Comparison of ENCODE assay signal across 25 cellular contexts in the genomic region with DNA sequence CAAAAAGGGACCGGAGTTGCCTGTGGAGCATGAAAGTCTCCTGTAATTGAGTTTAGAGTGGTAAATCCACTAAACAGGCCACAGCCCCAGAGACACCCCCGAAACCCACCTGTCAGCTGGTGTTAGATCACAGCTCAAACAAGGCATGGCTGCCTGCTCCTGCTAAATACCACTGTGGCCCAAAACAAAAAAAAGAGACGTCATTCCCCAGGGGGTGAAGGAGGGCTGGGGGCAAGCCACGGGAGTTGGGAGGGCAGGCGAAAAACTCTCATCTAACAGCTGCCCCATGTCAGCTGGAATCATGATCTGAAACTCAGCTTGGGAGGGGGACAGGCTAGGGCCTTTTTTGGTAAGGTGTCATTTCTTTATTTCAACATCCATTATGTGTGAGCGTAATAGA.
"Had no signal": no experiment of that assay in that cellular context is flagged by ENCODE, and none has a peak within 500 bp of the region (broad histone marks: within the 10 kb centered on the region; RNA-seq: fewer than 3 reads in every experiment).

No MANE protein-coding gene starts in this region.

- DNase-seq: naive thymus-derived CD4-positive, alpha-beta T cell; natural killer cell; nucleus accumbens; pancreas; right cardiac atrium; right lobe of liver; sigmoid colon; small intestine; stimulated activated CD4-positive, alpha-beta T cell treated with anti-CD3 and anti-CD28 coated beads, Interleukin-15, amount 100 ng/mL, for 24 hours; stimulated activated CD4-positive, alpha-beta T cell treated with anti-CD3 and anti-CD28 coated beads, Interleukin-2, amount 100 ng/mL, for 24 hours; stimulated activated CD4-positive, alpha-beta T cell treated with anti-CD3 and anti-CD28 coated beads, Interleukin-2, amount 100 ng/mL, for 48 hours; stimulated activated CD4-positive, alpha-beta T cell treated with anti-CD3 and anti-CD28 coated beads, Interleukin-4, amount 100 ng/mL, for 24 hours; stimulated activated naive CD4-positive, alpha-beta T cell treated with Interleukin-2 at 50 U/mL for 16 hours; stomach; thyroid gland; trophoblast cell; upper lobe of left lung had no signal

- H3K4me3 Mint-ChIP-seq: naive thymus-derived CD4-positive, alpha-beta T cell; natural killer cell; nephron; stimulated activated effector memory CD8-positive, alpha-beta T cell treated with anti-CD3 and anti-CD28 coated beads, Interleukin-12 subunit alpha, Interleukin-12 subunit beta, amount 100 ng/mL, for 72 hours; stimulated activated naive CD8-positive, alpha-beta T cell treated with anti-CD3 and anti-CD28 coated beads, Interleukin-15, Interleukin-2, amounts not matched to agents 100 ng/mL and 50 ng/mL, for 24 hours had no signal

- H3K9me3 Mint-ChIP-seq: naive thymus-derived CD4-positive, alpha-beta T cell; natural killer cell; nephron; stimulated activated effector memory CD8-positive, alpha-beta T cell treated with anti-CD3 and anti-CD28 coated beads, Interleukin-12 subunit alpha, Interleukin-12 subunit beta, amount 100 ng/mL, for 72 hours; stimulated activated naive CD8-positive, alpha-beta T cell treated with anti-CD3 and anti-CD28 coated beads, Interleukin-15, Interleukin-2, amounts not matched to agents 100 ng/mL and 50 ng/mL, for 24 hours had no signal

- H3K36me3 ChIP-seq: neutrophil, pancreas, prostate gland, right lobe of liver, sigmoid colon, stomach, thoracic aorta, thyroid gland, tibial nerve, upper lobe of left lung, vagina had no signal

- H3K4me3 ChIP-seq: pancreas, prostate gland, right lobe of liver, sigmoid colon, stomach, thoracic aorta, thyroid gland, tibial nerve, upper lobe of left lung, vagina had no signal

- H3K36me3 Mint-ChIP-seq: naive thymus-derived CD4-positive, alpha-beta T cell; natural killer cell; stimulated activated effector memory CD8-positive, alpha-beta T cell treated with anti-CD3 and anti-CD28 coated beads, Interleukin-12 subunit alpha, Interleukin-12 subunit beta, amount 100 ng/mL, for 72 hours had no signal

- H3K4me1 ChIP-seq: prostate gland, right lobe of liver, sigmoid colon, stomach, thyroid gland, tibial nerve, upper lobe of left lung, vagina had no signal

- H3K27ac Mint-ChIP-seq: naive thymus-derived CD4-positive, alpha-beta T cell; natural killer cell; nephron; stimulated activated effector memory CD8-positive, alpha-beta T cell treated with anti-CD3 and anti-CD28 coated beads, Interleukin-12 subunit alpha, Interleukin-12 subunit beta, amount 100 ng/mL, for 72 hours; stimulated activated naive CD8-positive, alpha-beta T cell treated with anti-CD3 and anti-CD28 coated beads, Interleukin-15, Interleukin-2, amounts not matched to agents 100 ng/mL and 50 ng/mL, for 24 hours had no signal

- ATAC-seq: naive thymus-derived CD4-positive, alpha-beta T cell; natural killer cell; pancreas; right cardiac atrium; right lobe of liver; stimulated activated effector memory CD8-positive, alpha-beta T cell treated with anti-CD3 and anti-CD28 coated beads, Interleukin-12 subunit alpha, Interleukin-12 subunit beta, amount 100 ng/mL, for 72 hours had no signal

- H3K27ac ChIP-seq: neutrophil, pancreas, prostate gland, right lobe of liver, sigmoid colon, stomach, thoracic aorta, thyroid gland, tibial nerve, upper lobe of left lung, vagina had no signal

- H3K27me3 Mint-ChIP-seq: stimulated activated naive CD8-positive, alpha-beta T cell treated with anti-CD3 and anti-CD28 coated beads, Interleukin-15, Interleukin-2, amounts not matched to agents 100 ng/mL and 50 ng/mL, for 24 hours had no signal

- H3K9me3 ChIP-seq: neutrophil, pancreas, prostate gland, right lobe of liver, sigmoid colon, stomach, thoracic aorta, thyroid gland, tibial nerve, upper lobe of left lung, vagina had no signal

- H3K4me1 Mint-ChIP-seq: naive thymus-derived CD4-positive, alpha-beta T cell; natural killer cell; stimulated activated effector memory CD8-positive, alpha-beta T cell treated with anti-CD3 and anti-CD28 coated beads, Interleukin-12 subunit alpha, Interleukin-12 subunit beta, amount 100 ng/mL, for 72 hours had no signal

- H3K27me3 ChIP-seq: pancreas, right lobe of liver, sigmoid colon, stomach, thyroid gland, upper lobe of left lung, vagina had no signal
